In the genomic region with DNA sequence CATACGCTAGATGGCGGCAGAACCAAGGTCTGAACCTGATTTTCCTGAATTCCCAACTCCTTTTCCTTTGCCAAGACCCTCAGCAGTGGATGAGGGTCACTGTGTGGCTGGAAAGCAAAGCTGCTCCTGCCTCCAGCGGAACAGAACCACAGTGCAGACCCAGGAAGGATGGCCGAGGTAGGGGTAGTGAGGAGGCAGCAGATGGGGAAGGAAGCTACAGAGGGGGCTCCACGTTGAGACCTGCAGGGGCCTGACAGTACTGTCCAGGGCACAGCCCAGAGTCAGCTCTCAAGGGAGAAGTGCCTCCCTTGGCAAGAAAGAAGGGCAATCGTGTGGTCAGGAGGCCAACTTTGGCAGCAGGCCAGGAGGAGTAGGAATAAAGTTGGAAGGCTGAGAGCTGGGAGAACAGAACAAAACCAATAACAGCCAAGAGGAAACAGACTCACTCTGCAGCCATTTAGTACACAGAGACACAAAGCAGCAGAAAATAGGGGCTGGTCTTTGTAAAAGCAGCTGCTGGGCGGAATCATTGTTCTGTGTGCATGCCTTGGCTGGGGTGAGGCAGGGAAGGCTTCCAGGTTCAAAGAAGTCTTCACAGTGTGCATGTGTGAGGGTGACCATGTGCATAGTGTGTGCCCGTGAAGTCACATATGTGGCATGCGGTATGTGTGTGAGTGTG, we compare ENCODE assay signal across 8 cellular contexts. TPM values are rescaled to one million over a fixed set of nuclear protein-coding genes. Genes with fewer than 3 reads are reported as not detected.
DNase-seq lines count a peak whose midpoint lies in the region; ATAC-seq and TF ChIP-seq lines count a peak whose summit lies in the region.

No MANE protein-coding gene starts in this region.

- H3K9me3 ChIP-seq in BE2C = no peaks in the 10 kb centered on the region

- intact Hi-C loops in left colon (cut with DNase I, micrococcal nuclease) = no loop called here

- no peaks in the 10 kb centered on the region for H3K27me3 Mint-ChIP-seq in stimulated activated naive B cell treated with anti-CD40 and anti-IgM and Interleukin-4, amounts not matched to agents 10 μg/mL and 1 μg/mL and 100 μg/mL, for 72 hours
- no peaks in the 10 kb centered on the region for H3K27me3 Mint-ChIP-seq in activated T-cell treated with anti-CD3 and anti-CD28 coated beads, Interleukin-2, amount 50 U/mL, for 72 hours (ENCODE audit: low read depth)

- H3K4me1 ChIP-seq in BE2C = peaks cover 4% of the 10 kb centered on the region

- TF ChIP-seq CTCF in BE2C (IDR thresholded peaks at IDR 0.05; ENCODE audit: low read depth, low read length) = peak; percentile 62

- H3K27me3 ChIP-seq in BE2C = no peaks in the 10 kb centered on the region

- H3K27ac ChIP-seq in cingulate gyrus (ENCODE audit: low read depth, low read length) (peak overlapping the region; percentile 23), substantia nigra (ENCODE audit: low read depth, low read length, poor library complexity, severe bottlenecking) (no peak overlapping the region)

- no peaks in the 10 kb centered on the region for H3K36me3 ChIP-seq in BE2C

- peak; percentile 82 for ATAC-seq in left colon
- ATAC-seq in stimulated activated naive B cell treated with anti-CD40 and anti-IgM and Interleukin-4, amounts not matched to agents 10 μg/mL and 1 μg/mL and 100 μg/mL, for 72 hours (replicated peaks) = no peak
- ATAC-seq in activated T-cell treated with anti-CD3 and anti-CD28 coated beads, Interleukin-2, amount 50 U/mL, for 72 hours (replicated peaks in 1 of 2) = no peak

- DNase-seq in BE2C (peak; percentile 51), NCI-H1694 (lab: John Stamatoyannopoulos, UW) (peak; percentile 70), left colon (peak; percentile 62 to 64), substantia nigra (lab: John Stamatoyannopoulos, UW) (peak in 44 of 49 donors; percentile 14 to 77 (median 48))
- no peak for DNase-seq in stimulated activated naive B cell treated with anti-CD40 and anti-IgM and Interleukin-4, amounts not matched to agents 10 μg/mL and 1 μg/mL and 100 μg/mL, for 72 hours
- DNase-seq in activated CD4-positive, CD25-positive, alpha-beta regulatory T cell treated with anti-CD3 and anti-CD28 coated beads, Interleukin-2, amount 50 U/mL, for 72 hours = no peak
- no peak for DNase-seq in activated T-cell treated with anti-CD3 and anti-CD28 coated beads, Interleukin-2, amount 50 U/mL, for 72 hours

- H3K4me3 ChIP-seq in BE2C (ENCODE audit: low read depth, low read length) = no peak overlapping the region

- peaks cover 5 to 11% of the 10 kb centered on the region in 2 donors for H3K4me1 Mint-ChIP-seq in stimulated activated naive B cell treated with anti-CD40 and anti-IgM and Interleukin-4, amounts not matched to agents 10 μg/mL and 1 μg/mL and 100 μg/mL, for 72 hours
- no peaks in the 10 kb centered on the region for H3K4me1 Mint-ChIP-seq in activated T-cell treated with anti-CD3 and anti-CD28 coated beads, Interleukin-2, amount 50 U/mL, for 72 hours (ENCODE audit: low read depth)

- H3K4me3 Mint-ChIP-seq in stimulated activated naive B cell treated with anti-CD40 and anti-IgM and Interleukin-4, amounts not matched to agents 10 μg/mL and 1 μg/mL and 100 μg/mL, for 72 hours = no peak overlapping the region
- no peak overlapping the region for H3K4me3 Mint-ChIP-seq in activated T-cell treated with anti-CD3 and anti-CD28 coated beads, Interleukin-2, amount 50 U/mL, for 72 hours

- H3K27ac Mint-ChIP-seq in stimulated activated naive B cell treated with anti-CD40 and anti-IgM and Interleukin-4, amounts not matched to agents 10 μg/mL and 1 μg/mL and 100 μg/mL, for 72 hours = no peak overlapping the region
- H3K27ac Mint-ChIP-seq in activated T-cell treated with anti-CD3 and anti-CD28 coated beads, Interleukin-2, amount 50 U/mL, for 72 hours = no peak overlapping the region

- no peaks in the 10 kb centered on the region for H3K9me3 Mint-ChIP-seq in stimulated activated naive B cell treated with anti-CD40 and anti-IgM and Interleukin-4, amounts not matched to agents 10 μg/mL and 1 μg/mL and 100 μg/mL, for 72 hours
- H3K9me3 Mint-ChIP-seq in activated T-cell treated with anti-CD3 and anti-CD28 coated beads, Interleukin-2, amount 50 U/mL, for 72 hours = no peaks in the 10 kb centered on the region

- H3K36me3 Mint-ChIP-seq in stimulated activated naive B cell treated with anti-CD40 and anti-IgM and Interleukin-4, amounts not matched to agents 10 μg/mL and 1 μg/mL and 100 μg/mL, for 72 hours = peaks cover 9 to 20% of the 10 kb centered on the region in 2 donors
- no peaks in the 10 kb centered on the region for H3K36me3 Mint-ChIP-seq in activated T-cell treated with anti-CD3 and anti-CD28 coated beads, Interleukin-2, amount 50 U/mL, for 72 hours (ENCODE audit: insufficient read depth in 2 of 2)

RNA-seq across cellular contexts. Expression of gene GABRR2, which starts 3.1 kb away (rescaled TPM):
- polyA plus RNA-seq in BE2C (2012; ENCODE audit: insufficient read depth, insufficient read length, low read depth) = not detected
- under 1 TPM; 0.55 to 0.75 TPM for total RNA-seq in left colon
- under 1 TPM; 0.46 to 0.74 TPM for total RNA-seq in activated T-cell treated with anti-CD3 and anti-CD28 coated beads, Interleukin-2, amount 50 U/mL, for 72 hours

RNA-seq across cellular contexts. Expression of gene UBE2J1, which starts 40.5 kb away (rescaled TPM):
- polyA plus RNA-seq in BE2C (2012; ENCODE audit: insufficient read depth, insufficient read length, low read depth) = 17.8 TPM
- 10 to 100 TPM; 49.4 to 58.5 TPM for total RNA-seq in left colon
- 10 to 100 TPM; 20.6 to 21.4 TPM for total RNA-seq in activated T-cell treated with anti-CD3 and anti-CD28 coated beads, Interleukin-2, amount 50 U/mL, for 72 hours

Comparison
In these comparisons a context has a peak if more than half of its experiments do, and no peak if none do; other contexts are left out.
1. DNase-seq: peak in BE2C (single experiment), NCI-H1694 (single experiment), left colon (2 of 2) and substantia nigra (44 of 49); none in stimulated activated naive B cell treated with anti-CD40 and anti-IgM and Interleukin-4, amounts not matched to agents 10 μg/mL and 1 μg/mL and 100 μg/mL, for 72 hours (single experiment), activated CD4-positive, CD25-positive, alpha-beta regulatory T cell treated with anti-CD3 and anti-CD28 coated beads, Interleukin-2, amount 50 U/mL, for 72 hours (single experiment) and activated T-cell treated with anti-CD3 and anti-CD28 coated beads, Interleukin-2, amount 50 U/mL, for 72 hours (0 of 2).